1 cellular context compared by ENCODE assay signal in the genomic region with DNA sequence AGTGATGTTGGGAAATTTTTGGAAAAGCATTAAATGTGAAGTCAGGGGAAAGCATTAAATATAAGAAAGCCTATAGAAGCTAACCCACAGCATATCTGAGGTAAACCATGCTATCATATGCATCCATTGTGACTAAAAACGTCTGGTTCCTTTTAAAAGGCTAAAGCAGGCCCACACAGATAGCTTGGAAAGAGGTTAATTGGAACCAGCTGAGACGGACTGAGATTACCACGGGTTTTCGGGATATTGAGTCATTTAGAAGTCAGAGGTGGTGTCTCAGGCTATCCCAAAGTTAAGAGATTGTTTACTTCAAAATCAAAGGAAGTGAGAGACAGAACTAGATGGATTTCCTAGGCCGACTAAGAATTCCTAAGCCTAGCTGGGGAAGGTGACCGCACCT.
TF ChIP-seq lines count a peak whose summit lies in the region.

No MANE protein-coding gene starts in this region.

TF ChIP-seq in SK-N-SH, 30 proteins besides CTCF, POLR2A, EP300 and RAD21 (continued from another document):
- TF ChIP-seq, protein P1, sequence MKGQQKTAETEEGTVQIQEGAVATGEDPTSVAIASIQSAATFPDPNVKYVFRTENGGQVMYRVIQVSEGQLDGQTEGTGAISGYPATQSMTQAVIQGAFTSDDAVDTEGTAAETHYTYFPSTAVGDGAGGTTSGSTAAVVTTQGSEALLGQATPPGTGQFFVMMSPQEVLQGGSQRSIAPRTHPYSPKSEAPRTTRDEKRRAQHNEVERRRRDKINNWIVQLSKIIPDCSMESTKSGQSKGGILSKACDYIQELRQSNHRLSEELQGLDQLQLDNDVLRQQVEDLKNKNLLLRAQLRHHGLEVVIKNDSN (IDR thresholded peaks at IDR 0.05; ENCODE audit: borderline replicate concordance, low read depth) = no peak
- TF ChIP-seq EZH2phosphoT487 (IDR thresholded peaks at IDR 0.05; ENCODE audit: borderline replicate concordance, low read depth) (no peak), GABPA (IDR thresholded peaks at IDR 0.05; ENCODE audit: low read depth) (no peak), SMC3 (IDR thresholded peaks at IDR 0.05; ENCODE audit: low read depth, low read length) (no peak), POLR2AphosphoS5 (IDR thresholded peaks at IDR 0.05; ENCODE audit: low read depth, low read length) (no peak), TEAD4 (IDR thresholded peaks at IDR 0.05; ENCODE audit: borderline replicate concordance, insufficient read depth) (no peak), NFIC (IDR thresholded peaks at IDR 0.05; ENCODE audit: borderline replicate concordance) (no peak)
